8 cellular contexts compared by ENCODE assay signal in genomic region chr6:7143161-7143974, GRCh38. TPM values are rescaled to one million over a fixed set of nuclear protein-coding genes. Genes with fewer than 3 reads are reported as not detected.
DNase-seq lines count a peak whose midpoint lies in the region; TF ChIP-seq lines count a peak whose summit lies in the region.

No MANE protein-coding gene starts in this region.

- peak overlapping the region in 6 of 8 donors; percentile 12 to 58 (median 45) for H3K27ac Mint-ChIP-seq in CD8-positive, alpha-beta memory T cell
- no peak overlapping the region for H3K27ac Mint-ChIP-seq in activated naive CD8-positive, alpha-beta T cell treated with anti-CD3 and anti-CD28 coated beads for 36 hours
- peak overlapping the region in 1 of 3 experiments; percentile 45; a peak in 3 of 7 replicates for H3K27ac Mint-ChIP-seq in H9

- H3K9me3 ChIP-seq in CD8-positive, alpha-beta memory T cell (ENCODE audit: low read length), result no peaks in the 10 kb centered on the region
- H3K9me3 ChIP-seq in mucosa of stomach (ENCODE audit: control insufficient read depth, low read length) (no peaks in the 10 kb centered on the region), H9 (ENCODE audit: control insufficient read depth, low read depth, low read length) (no peaks in the 10 kb centered on the region), BE2C (no peaks in the 10 kb centered on the region)

- H3K4ac ChIP-seq in H9 (ENCODE audit: low read depth, low read length), result no peak overlapping the region

- H2BK5ac ChIP-seq in H9 (ENCODE audit: insufficient read length, low read length), result no peak overlapping the region

- H3K4me1 ChIP-seq in CD8-positive, alpha-beta memory T cell (ENCODE audit: insufficient read depth, low read length), result peaks cover 79% of the 10 kb centered on the region
- H3K4me1 ChIP-seq in mucosa of stomach (ENCODE audit: control insufficient read depth, insufficient read depth, low read length), result peaks cover 64% of the 10 kb centered on the region
- peaks cover 31% of the 10 kb centered on the region for H3K4me1 ChIP-seq in H9 (ENCODE audit: insufficient read depth, low read length)
- H3K4me1 ChIP-seq in BE2C, result peaks cover 3% of the 10 kb centered on the region; the same call in 1 of the 2 replicates

- no peak overlapping the region for H2AFZ ChIP-seq in H9 (ENCODE audit: low read length)

- H3K79me2 ChIP-seq in H9 (ENCODE audit: insufficient read depth, low read length), result peaks cover 2% of the 10 kb centered on the region; the same call in 1 of the 2 replicates

- H3K9ac ChIP-seq in mucosa of stomach (ENCODE audit: low read length) (peak overlapping the region; percentile 0), H9 (ENCODE audit: extremely low read depth, insufficient read length, low read length) (no peak overlapping the region)

- no peak overlapping the region for H3K14ac ChIP-seq in H9 (ENCODE audit: insufficient read depth, low read length)

- H2BK120ac ChIP-seq in H9 (ENCODE audit: low read depth, low read length, poor library complexity, severe bottlenecking), result no peak overlapping the region

- H3K79me1 ChIP-seq in H9 (ENCODE audit: insufficient read depth, low read depth, low read length, poor library complexity, severe bottlenecking), result no peaks in the 10 kb centered on the region

- no peak overlapping the region for H4K5ac ChIP-seq in H9 (ENCODE audit: insufficient read length, low read depth, low read length)

- H4K20me1 ChIP-seq in H9 (ENCODE audit: control insufficient read depth, insufficient read depth, insufficient read length), result peaks cover 2% of the 10 kb centered on the region

- H2BK20ac ChIP-seq in H9 (ENCODE audit: low read depth, low read length, poor library complexity, severe bottlenecking), result no peak overlapping the region

- TF ChIP-seq CTCF in H9 (conservative IDR thresholded peaks at IDR 0.05), result no peak; the same call in 2 of the 3 replicates
- TF ChIP-seq CTCF in BE2C (IDR thresholded peaks at IDR 0.05; ENCODE audit: low read depth, low read length), result no peak

- H3K23me2 ChIP-seq in H9 (ENCODE audit: insufficient read length, low read depth, low read length, poor library complexity, severe bottlenecking), result peaks cover 4% of the 10 kb centered on the region

- WGBS in H9 (ENCODE audit: extremely low coverage, insufficient read length, low lambda C conversion rate), result no CpG with 5 or more reads among the region's 11 CpGs

- DNase-seq in CD8-positive, alpha-beta memory T cell, result no peak
- DNase-seq in NCI-H1092 treated with DMSO at 0.1 percent for 48 hours (lab: John Stamatoyannopoulos, UW) (peak; percentile 92), H9 (no peak), NCI-H1048 (lab: John Stamatoyannopoulos, UW) (no peak), KG1 (lab: John Stamatoyannopoulos, UW) (no peak), BE2C (no peak)
- no peak for DNase-seq in activated naive CD8-positive, alpha-beta T cell treated with anti-CD3 and anti-CD28 coated beads for 36 hours

- CTCF ChIA-PET in CD8-positive, alpha-beta memory T cell (lab: Charles Lee), result interaction anchor here (0.9 kb wide), 1 partner anchor 36 kb away, joined by 3 read pairs; no protein-coding TSS in a partner anchor

- no peaks in the 10 kb centered on the region for H3K27me3 ChIP-seq in CD8-positive, alpha-beta memory T cell (ENCODE audit: insufficient read depth, low read length, poor library complexity, severe bottlenecking)
- H3K27me3 ChIP-seq in mucosa of stomach (ENCODE audit: control insufficient read depth, insufficient read depth, low read length), result no peaks in the 10 kb centered on the region
- H3K27me3 ChIP-seq in H9 (ENCODE audit: insufficient read depth, low read length), result no peaks in the 10 kb centered on the region
- H3K27me3 ChIP-seq in BE2C, result no peaks in the 10 kb centered on the region

- H3K4me1 Mint-ChIP-seq in CD8-positive, alpha-beta memory T cell, result peaks cover 58 to 85% (median 78%) of the 10 kb centered on the region in 3 donors
- H3K4me1 Mint-ChIP-seq in activated naive CD8-positive, alpha-beta T cell treated with anti-CD3 and anti-CD28 coated beads for 36 hours, result peaks cover 75% of the 10 kb centered on the region
- H3K4me1 Mint-ChIP-seq in H9, result peaks cover 64 to 77% of the 10 kb centered on the region in 2 experiments

- no peak overlapping the region for H4K91ac ChIP-seq in H9 (ENCODE audit: insufficient read length, low read depth, low read length)

- no peak overlapping the region for H2AK5ac ChIP-seq in H9 (ENCODE audit: insufficient read length, low read length)

- no peaks in the 10 kb centered on the region for H3K36me3 ChIP-seq in CD8-positive, alpha-beta memory T cell (ENCODE audit: insufficient read depth, low read length)
- H3K36me3 ChIP-seq in mucosa of stomach (ENCODE audit: control insufficient read depth, insufficient read depth, low read length) (no peaks in the 10 kb centered on the region), BE2C (no peaks in the 10 kb centered on the region)

- H3K9me3 Mint-ChIP-seq in CD8-positive, alpha-beta memory T cell, result no peaks in the 10 kb centered on the region
- no peaks in the 10 kb centered on the region for H3K9me3 Mint-ChIP-seq in activated naive CD8-positive, alpha-beta T cell treated with anti-CD3 and anti-CD28 coated beads for 36 hours
- H3K9me3 Mint-ChIP-seq in H9, result no peaks in the 10 kb centered on the region

- H2BK12ac ChIP-seq in H9 (ENCODE audit: insufficient read length, low read depth, low read length), result no peak overlapping the region

- H3K27me3 Mint-ChIP-seq in CD8-positive, alpha-beta memory T cell, result no peaks in the 10 kb centered on the region
- H3K27me3 Mint-ChIP-seq in activated naive CD8-positive, alpha-beta T cell treated with anti-CD3 and anti-CD28 coated beads for 36 hours, result no peaks in the 10 kb centered on the region
- H3K27me3 Mint-ChIP-seq in H9 (ENCODE audit: low read depth), result no peaks in the 10 kb centered on the region

- no peak overlapping the region for H3T11ph ChIP-seq in H9 (ENCODE audit: low read length)

- no peak overlapping the region for H3K56ac ChIP-seq in H9 (ENCODE audit: insufficient read length, low read depth, low read length)

- no peak overlapping the region for H4K8ac ChIP-seq in H9 (replicated peaks; ENCODE audit: insufficient read length, low read depth, low read length)

- H3K4me3 Mint-ChIP-seq in CD8-positive, alpha-beta memory T cell, result peak overlapping the region; percentile 28 to 86 (median 54)
- peak overlapping the region; percentile 14 for H3K4me3 Mint-ChIP-seq in activated naive CD8-positive, alpha-beta T cell treated with anti-CD3 and anti-CD28 coated beads for 36 hours
- no peak overlapping the region; a peak in 1 of 5 replicates for H3K4me3 Mint-ChIP-seq in H9

- H3K23ac ChIP-seq in H9 (ENCODE audit: insufficient read length, low read depth, low read length), result no peak overlapping the region

- no peak overlapping the region for H3K4me2 ChIP-seq in H9 (ENCODE audit: insufficient read depth, insufficient read length, low read length)

- POLR2A ChIA-PET in CD8-positive, alpha-beta memory T cell (lab: Charles Lee), result interaction anchor here (0.5 to 0.7 kb wide), 2 partner anchors 32 to 35 kb away, joined by 3 read pairs; no protein-coding TSS in a partner anchor

- H3K18ac ChIP-seq in H9 (ENCODE audit: insufficient read length, low read depth, low read length), result no peak overlapping the region

- H2BK15ac ChIP-seq in H9 (ENCODE audit: low read depth, low read length), result no peak overlapping the region

- peak overlapping the region; percentile 73 for H3K27ac ChIP-seq in CD8-positive, alpha-beta memory T cell (ENCODE audit: low read depth, low read length)
- no peak overlapping the region for H3K27ac ChIP-seq in H9 (ENCODE audit: insufficient read length, low read depth, low read length)

- no peaks in the 10 kb centered on the region for H3K36me3 Mint-ChIP-seq in CD8-positive, alpha-beta memory T cell
- peaks cover 8% of the 10 kb centered on the region for H3K36me3 Mint-ChIP-seq in activated naive CD8-positive, alpha-beta T cell treated with anti-CD3 and anti-CD28 coated beads for 36 hours
- no peaks in the 10 kb centered on the region; a peak in 1 of 7 replicates for H3K36me3 Mint-ChIP-seq in H9 (ENCODE audit: insufficient read depth in 1 of 3, low read depth in 3 of 3)

- H3K4me3 ChIP-seq in CD8-positive, alpha-beta memory T cell (ENCODE audit: low read length), result no peak overlapping the region
- H3K4me3 ChIP-seq in mucosa of stomach (ENCODE audit: low read length), result no peak overlapping the region
- no peak overlapping the region for H3K4me3 ChIP-seq in BE2C (ENCODE audit: low read depth, low read length)

RNA-seq across cellular contexts. Expression of gene RREB1, which starts 35.6 kb away (rescaled TPM):
- 10 to 100 TPM; 17.7 to 18.7 TPM for total RNA-seq in CD8-positive, alpha-beta memory T cell
- polyA plus RNA-seq in CD8-positive, alpha-beta memory T cell, result 8.5 TPM
- total RNA-seq in activated naive CD8-positive, alpha-beta T cell treated with anti-CD3 and anti-CD28 coated beads for 36 hours, result 10 to 100 TPM; 17.4 to 18.5 TPM
- total RNA-seq in H9 (2021), result 33.6 and 35.8 TPM in 2 replicates
- 5.1 TPM for polyA plus RNA-seq in BE2C (2012; ENCODE audit: insufficient read depth, insufficient read length, low read depth)

Comparison
In these comparisons a context has a peak if more than half of its experiments do, and no peak if none do; other contexts are left out.
1. H3K4me3 Mint-ChIP-seq: peak in CD8-positive, alpha-beta memory T cell (7 of 7) and activated naive CD8-positive, alpha-beta T cell treated with anti-CD3 and anti-CD28 coated beads for 36 hours (single experiment); none in H9 (0 of 2).